Comparison of ENCODE assay signal across 14 cellular contexts in genomic region chr14:102095231-102095870, GRCh38. TPM values are rescaled to one million over a fixed set of nuclear protein-coding genes. Genes with fewer than 3 reads are reported as not detected.
DNase-seq lines count a peak whose midpoint lies in the region; ATAC-seq and TF ChIP-seq lines count a peak whose summit lies in the region.
"Had no signal": no experiment of that assay in that cellular context is flagged by ENCODE, and none has a peak within 500 bp of the region (broad histone marks: within the 10 kb centered on the region; RNA-seq: fewer than 3 reads in every experiment).

No MANE protein-coding gene starts in this region.

- no peaks in the 10 kb centered on the region for H3K9me3 Mint-ChIP-seq in activated T-cell treated with anti-CD3 and anti-CD28 coated beads, Interleukin-2, amount 50 U/mL, for 4 hours
- no peaks in the 10 kb centered on the region for H3K9me3 Mint-ChIP-seq in stimulated activated naive CD8-positive, alpha-beta T cell treated with anti-CD3 and anti-CD28 coated beads, Interleukin-15, amount 100 ng/mL, for 72 hours
- H3K9me3 Mint-ChIP-seq: activated naive CD4-positive, alpha-beta T cell treated with anti-CD3 and anti-CD28 coated beads, Interleukin-2, amount 10 ng/mL, durations not matched to agents 7 days and 5 days; naive thymus-derived CD8-positive, alpha-beta T cell had no signal

- H3K27me3 Mint-ChIP-seq in activated T-cell treated with anti-CD3 and anti-CD28 coated beads, Interleukin-2, amount 50 U/mL, for 4 hours (ENCODE audit: low read depth): no peaks in the 10 kb centered on the region
- H3K27me3 Mint-ChIP-seq in stimulated activated naive CD8-positive, alpha-beta T cell treated with anti-CD3 and anti-CD28 coated beads, Interleukin-15, amount 100 ng/mL, for 72 hours: no peaks in the 10 kb centered on the region
- H3K27me3 Mint-ChIP-seq: activated naive CD4-positive, alpha-beta T cell treated with anti-CD3 and anti-CD28 coated beads, Interleukin-2, amount 10 ng/mL, durations not matched to agents 7 days and 5 days; naive thymus-derived CD8-positive, alpha-beta T cell had no signal

- peak overlapping the region; percentile 52 to 83 for H3K27ac Mint-ChIP-seq in stimulated activated naive CD8-positive, alpha-beta T cell treated with anti-CD3 and anti-CD28 coated beads, Interleukin-15, amount 100 ng/mL, for 72 hours
- H3K27ac Mint-ChIP-seq: activated naive CD4-positive, alpha-beta T cell treated with anti-CD3 and anti-CD28 coated beads, Interleukin-2, amount 10 ng/mL, durations not matched to agents 7 days and 5 days had no signal

- no peak for DNase-seq in activated T-cell treated with anti-CD3 and anti-CD28 coated beads, Interleukin-2, amount 50 U/mL, for 4 hours
- no peak for DNase-seq in activated T-cell treated with anti-CD3 and anti-CD28 coated beads for 4 hours
- DNase-seq in RWPE1 (ENCODE audit: low spot score): no peak
- peak in 1 of 2 donors; percentile 32 for DNase-seq in foreskin keratinocyte
- DNase-seq in stimulated activated naive CD8-positive, alpha-beta T cell treated with anti-CD3 and anti-CD28 coated beads, Interleukin-15, amount 100 ng/mL, for 72 hours: no peak
- no peak for DNase-seq in NCI-H2081 treated with DMSO at 0.1 percent for 48 hours (lab: John Stamatoyannopoulos, UW)
- no peak for DNase-seq in NCI-H345 treated with DMSO at 0.1 percent for 48 hours (lab: John Stamatoyannopoulos, UW; ENCODE audit: unreplicated experiment)
- DNase-seq: activated naive CD4-positive, alpha-beta T cell treated with anti-CD3 and anti-CD28 coated beads, Interleukin-2, amount 10 ng/mL, durations not matched to agents 7 days and 5 days; naive thymus-derived CD8-positive, alpha-beta T cell; NCI-H446 treated with DMSO at 0.1 percent for 48 hours; SHP77 treated with DMSO at 0.1 percent for 48 hours; stimulated activated CD4-positive, alpha-beta T cell treated with anti-CD3 and anti-CD28 coated beads, Interleukin-12 subunit alpha, Interleukin-12 subunit beta, amount 100 ng/mL, for 4 hours; WERI-Rb-1 had no signal

- no peaks in the 10 kb centered on the region for H3K36me3 Mint-ChIP-seq in activated T-cell treated with anti-CD3 and anti-CD28 coated beads, Interleukin-2, amount 50 U/mL, for 4 hours (ENCODE audit: insufficient read depth)
- H3K36me3 Mint-ChIP-seq: activated naive CD4-positive, alpha-beta T cell treated with anti-CD3 and anti-CD28 coated beads, Interleukin-2, amount 10 ng/mL, durations not matched to agents 7 days and 5 days; naive thymus-derived CD8-positive, alpha-beta T cell had no signal

- peak; percentile 63 to 66 for ATAC-seq in activated T-cell treated with anti-CD3 and anti-CD28 coated beads, Interleukin-2, amount 50 U/mL, for 4 hours
- ATAC-seq in foreskin keratinocyte (peak; percentile 54), HG03108 (IDR thresholded peaks at IDR 0.05; ENCODE audit: unreplicated experiment) (no peak)
- ATAC-seq in stimulated activated naive CD8-positive, alpha-beta T cell treated with anti-CD3 and anti-CD28 coated beads, Interleukin-15, amount 100 ng/mL, for 72 hours: peak; percentile 62

- CTCF ChIA-PET in RWPE1 (lab: Yijun Ruan, JAX): interaction anchor here (0.7 to 2.0 kb wide), 6 partner anchors 11 to 133 kb away, joined by 3 to 12 read pairs (median 4); no protein-coding TSS in a partner anchor

- H3K27me3 ChIP-seq in foreskin keratinocyte: no peaks in the 10 kb centered on the region

- TF ChIP-seq CTCF in RWPE1 (conservative IDR thresholded peaks at IDR 0.05; ENCODE audit: low read depth): no peak
- TF ChIP-seq CTCF in foreskin keratinocyte (conservative IDR thresholded peaks at IDR 0.05): no peak

- peaks cover 13% of the 10 kb centered on the region for H3K4me1 Mint-ChIP-seq in activated T-cell treated with anti-CD3 and anti-CD28 coated beads, Interleukin-2, amount 50 U/mL, for 4 hours (ENCODE audit: low read depth)
- peaks cover 28% of the 10 kb centered on the region for H3K4me1 Mint-ChIP-seq in stimulated activated naive CD8-positive, alpha-beta T cell treated with anti-CD3 and anti-CD28 coated beads, Interleukin-15, amount 100 ng/mL, for 72 hours

- H3K4me1 ChIP-seq in foreskin keratinocyte: peaks cover 9% of the 10 kb centered on the region

- POLR2A ChIA-PET in RWPE1 (lab: Yijun Ruan, JAX; ENCODE audit: low non-redundant PET): no interaction called here

- H3K4me3 Mint-ChIP-seq in activated T-cell treated with anti-CD3 and anti-CD28 coated beads, Interleukin-2, amount 50 U/mL, for 4 hours: no peak overlapping the region
- H3K4me3 Mint-ChIP-seq in stimulated activated naive CD8-positive, alpha-beta T cell treated with anti-CD3 and anti-CD28 coated beads, Interleukin-15, amount 100 ng/mL, for 72 hours: peak overlapping the region in 1 of 2 donors; percentile 14
- H3K4me3 Mint-ChIP-seq: activated naive CD4-positive, alpha-beta T cell treated with anti-CD3 and anti-CD28 coated beads, Interleukin-2, amount 10 ng/mL, durations not matched to agents 7 days and 5 days; naive thymus-derived CD8-positive, alpha-beta T cell had no signal

- H3K27ac ChIP-seq in RWPE1 (peak overlapping the region; percentile 24), foreskin keratinocyte (no peak overlapping the region)
- H3K27ac ChIP-seq: WERI-Rb-1 had no signal

RNA-seq across cellular contexts. Expression of gene HSP90AA1, which starts 8.5 kb away (rescaled TPM):
- 1,000 to 10,000 TPM; 1,385 to 1,509 (median 1,444) TPM for total RNA-seq in activated T-cell treated with anti-CD3 and anti-CD28 coated beads, Interleukin-2, amount 50 U/mL, for 4 hours
- total RNA-seq in foreskin keratinocyte: 675 and 933 TPM in 2 replicates
- 477 and 673 TPM in 2 replicates for polyA plus RNA-seq in foreskin keratinocyte

RNA-seq across cellular contexts. Expression of gene WDR20, which starts 44.3 kb away (rescaled TPM):
- 10 to 100 TPM; 28.7 to 33.9 (median 29.9) TPM for total RNA-seq in activated T-cell treated with anti-CD3 and anti-CD28 coated beads, Interleukin-2, amount 50 U/mL, for 4 hours
- 16.7 and 18.1 TPM in 2 replicates for total RNA-seq in foreskin keratinocyte
- polyA plus RNA-seq in foreskin keratinocyte: 9.3 and 11.0 TPM in 2 replicates
